11 cellular contexts compared by ENCODE assay signal in the genomic region with DNA sequence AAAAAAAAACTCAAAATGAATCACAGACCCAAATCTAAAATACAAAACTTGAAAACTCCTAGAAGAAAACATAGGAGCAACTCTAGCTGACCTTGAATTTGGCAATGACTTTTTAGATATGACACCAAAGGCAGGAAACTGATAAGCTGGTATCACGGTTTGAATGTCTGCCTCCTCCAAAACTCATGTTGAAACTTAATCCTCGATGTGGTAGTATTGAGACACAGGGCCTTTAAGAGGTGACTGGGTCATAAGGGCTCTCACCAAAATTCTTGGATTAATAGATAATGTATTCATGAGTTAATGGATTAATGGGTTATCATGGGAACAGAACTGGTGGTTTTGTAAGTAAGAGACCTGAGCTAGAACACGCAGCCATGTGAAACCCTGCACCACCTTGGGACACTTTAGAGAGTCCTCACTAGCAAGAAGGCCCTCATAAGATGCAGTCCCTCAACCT. TPM values are rescaled to one million over a fixed set of nuclear protein-coding genes. Genes with fewer than 3 reads are reported as not detected.
DNase-seq lines count a peak whose midpoint lies in the region; ATAC-seq, FAIRE-seq and TF ChIP-seq lines count a peak whose summit lies in the region.
"Had no signal": no experiment of that assay in that cellular context is flagged by ENCODE, and none has a peak within 500 bp of the region (broad histone marks: within the 10 kb centered on the region; RNA-seq: fewer than 3 reads in every experiment).

No MANE protein-coding gene starts in this region.

- ATAC-seq in right lobe of liver (peak; percentile 56 to 63 (median 62)), HepG2 (no peak), HG03097 (IDR thresholded peaks at IDR 0.05; ENCODE audit: low FRiP score, unreplicated experiment) (peak; percentile 78), gastroesophageal sphincter (no peak)
- peak; percentile 70 for ATAC-seq in activated CD8-positive, alpha-beta T cell treated with anti-CD3 and anti-CD28 coated beads for 36 hours

- H3K79me2 ChIP-seq in HepG2 (ENCODE audit: insufficient read depth, low read length): peaks cover 37% of the 10 kb centered on the region

- TF ChIP-seq CTCF in right lobe of liver (IDR thresholded peaks at IDR 0.05): no peak
- no peak for TF ChIP-seq CTCF in HepG2 (CRISPR knock-in tag; IDR thresholded peaks at IDR 0.05)
- TF ChIP-seq CTCF in activated CD8-positive, alpha-beta T cell treated with anti-CD3 and anti-CD28 coated beads for 36 hours (IDR thresholded peaks at IDR 0.05): no peak
- TF ChIP-seq CTCF in gastroesophageal sphincter (IDR thresholded peaks at IDR 0.05): no peak
- TF ChIP-seq CTCF in esophagus squamous epithelium (IDR thresholded peaks at IDR 0.05): no peak

- POLR2A ChIA-PET in HepG2 (lab: Yijun Ruan, JAX): no interaction called here
- POLR2A ChIA-PET in activated CD8-positive, alpha-beta T cell treated with anti-CD3 and anti-CD28 coated beads for 36 hours (lab: Charles Lee): no interaction called here

- H3K9ac ChIP-seq in HepG2 (ENCODE audit: insufficient read depth, low read depth, low read length): no peak overlapping the region
- H3K9ac ChIP-seq: parathyroid adenoma had no signal

- peaks cover 64% of the 10 kb centered on the region for H3K4me1 Mint-ChIP-seq in activated CD8-positive, alpha-beta T cell treated with anti-CD3 and anti-CD28 coated beads for 36 hours (ENCODE audit: low read depth)

- no peak for TF ChIP-seq RAD21 in HepG2 (CRISPR knock-in tag; IDR thresholded peaks at IDR 0.05)

- H3K4me3 Mint-ChIP-seq in activated CD8-positive, alpha-beta T cell treated with anti-CD3 and anti-CD28 coated beads for 36 hours: no peak overlapping the region
- H3K4me3 Mint-ChIP-seq: activated naive CD8-positive, alpha-beta T cell treated with anti-CD3 and anti-CD28 coated beads, Interleukin-2, amount 10 ng/mL, durations not matched to agents 7 days and 5 days had no signal

- H2AFZ ChIP-seq in HepG2 (ENCODE audit: low read length): no peak overlapping the region
- H2AFZ ChIP-seq: parathyroid adenoma had no signal

- 14% methylated on average over 3 of the region's 3 CpGs for WGBS in right lobe of liver (ENCODE audit: insufficient coverage, low coverage, low lambda C conversion rate, missing lambda C conversion rate)
- WGBS in HepG2 (ENCODE audit: low lambda C conversion rate): 90% methylated on average over 3 of the region's 3 CpGs
- 80 to 100% methylated on average over 3 of the region's 3 CpGs for WGBS in gastroesophageal sphincter (ENCODE audit: low coverage in 1 of 2), 2 donors
- WGBS in esophagus squamous epithelium, 2 donors: 53 to 61% methylated on average over 3 of the region's 3 CpGs

- H3K27ac ChIP-seq in right lobe of liver (peak overlapping the region in 2 of 3 donors; percentile 44 to 47), HepG2 (ENCODE audit: extremely low read length, insufficient read depth, low read length) (no peak overlapping the region), gastroesophageal sphincter (no peak overlapping the region), esophagus squamous epithelium (no peak overlapping the region)
- H3K27ac ChIP-seq: parathyroid adenoma, vagina had no signal

- CTCF ChIA-PET in HepG2 (lab: Yijun Ruan, JAX; ENCODE audit: low intra/inter-chr PET ratio, low total read pairs): no interaction called here
- CTCF ChIA-PET in activated CD8-positive, alpha-beta T cell treated with anti-CD3 and anti-CD28 coated beads for 36 hours (lab: Charles Lee): no interaction called here

- no peak for DNase-seq in right lobe of liver
- no peak for DNase-seq in HepG2 (ENCODE audit: low spot score)
- DNase-seq in activated CD8-positive, alpha-beta T cell treated with anti-CD3 and anti-CD28 coated beads for 36 hours: no peak
- DNase-seq in stimulated activated CD4-positive, alpha-beta T cell treated with anti-CD3 and anti-CD28 coated beads, Interleukin-15, amount 100 ng/mL, for 24 hours: no peak
- DNase-seq in NCI-H2029 treated with DMSO at 0.1 percent for 48 hours (lab: John Stamatoyannopoulos, UW): no peak
- no peak for DNase-seq in esophagus squamous epithelium (lab: John Stamatoyannopoulos, UW)
- DNase-seq: activated naive CD8-positive, alpha-beta T cell treated with anti-CD3 and anti-CD28 coated beads, Interleukin-2, amount 10 ng/mL, durations not matched to agents 7 days and 5 days had no signal

- no peaks in the 10 kb centered on the region; the same call in 1 of the 2 replicates for H4K20me1 ChIP-seq in HepG2 (ENCODE audit: insufficient read depth, low read length)

- peaks cover 6% of the 10 kb centered on the region for H3K9me3 Mint-ChIP-seq in activated CD8-positive, alpha-beta T cell treated with anti-CD3 and anti-CD28 coated beads for 36 hours

- H3K4me2 ChIP-seq in HepG2 (ENCODE audit: low read depth, low read length): no peak overlapping the region

- no peak overlapping the region for H3K27ac Mint-ChIP-seq in activated CD8-positive, alpha-beta T cell treated with anti-CD3 and anti-CD28 coated beads for 36 hours
- H3K27ac Mint-ChIP-seq: activated naive CD8-positive, alpha-beta T cell treated with anti-CD3 and anti-CD28 coated beads, Interleukin-2, amount 10 ng/mL, durations not matched to agents 7 days and 5 days had no signal

- intact Hi-C loops in right lobe of liver (cut with DNase I): no loop called here
- intact Hi-C loops in HepG2 (cut with micrococcal nuclease; ENCODE audit: unreplicated experiment): no loop called here
- intact Hi-C loops in activated CD8-positive, alpha-beta T cell treated with anti-CD3 and anti-CD28 coated beads for 36 hours (cut with micrococcal nuclease): no loop called here
- intact Hi-C loops in esophagus squamous epithelium (cut with DNase I): no loop called here

- H3K4me3 ChIP-seq in right lobe of liver: no peak overlapping the region
- no peak overlapping the region for H3K4me3 ChIP-seq in HepG2 (replicated peaks in 1 of 3; ENCODE audit: insufficient read depth in 1 of 3, low read depth in 2 of 3, low read length in 3 of 3)
- no peak overlapping the region for H3K4me3 ChIP-seq in gastroesophageal sphincter
- no peak overlapping the region for H3K4me3 ChIP-seq in esophagus squamous epithelium
- H3K4me3 ChIP-seq: vagina had no signal

- H3K27me3 Mint-ChIP-seq in activated CD8-positive, alpha-beta T cell treated with anti-CD3 and anti-CD28 coated beads for 36 hours: no peaks in the 10 kb centered on the region
- H3K27me3 Mint-ChIP-seq: activated naive CD8-positive, alpha-beta T cell treated with anti-CD3 and anti-CD28 coated beads, Interleukin-2, amount 10 ng/mL, durations not matched to agents 7 days and 5 days had no signal

- H3K36me3 ChIP-seq in right lobe of liver (no peaks in the 10 kb centered on the region), HepG2 (replicated peaks in 1 of 2; ENCODE audit: control insufficient read depth in 1 of 2, insufficient read depth in 2 of 2, low read length in 2 of 2) (no peaks in the 10 kb centered on the region), gastroesophageal sphincter (no peaks in the 10 kb centered on the region), esophagus squamous epithelium (no peaks in the 10 kb centered on the region)
- H3K36me3 ChIP-seq: vagina had no signal

- H3K9me3 ChIP-seq in right lobe of liver: no peaks in the 10 kb centered on the region
- no peaks in the 10 kb centered on the region for H3K9me3 ChIP-seq in HepG2 (ENCODE audit: low read length)
- no peaks in the 10 kb centered on the region for H3K9me3 ChIP-seq in gastroesophageal sphincter
- H3K9me3 ChIP-seq in esophagus squamous epithelium: no peaks in the 10 kb centered on the region
- H3K9me3 ChIP-seq: vagina had no signal

- no peak for TF ChIP-seq EP300 in HepG2 (IDR thresholded peaks at IDR 0.05; ENCODE audit: low read depth in 2 of 2, low read length in 2 of 2)
- TF ChIP-seq EP300 in HepG2 (CRISPR knock-in tag; IDR thresholded peaks at IDR 0.05; ENCODE audit: borderline replicate concordance): no peak
- no peak for TF ChIP-seq EP300 in gastroesophageal sphincter (IDR thresholded peaks at IDR 0.05)

- H3K27me3 ChIP-seq in right lobe of liver (no peaks in the 10 kb centered on the region), HepG2 (ENCODE audit: control insufficient read depth in 1 of 2, insufficient read depth in 2 of 2, low read length in 2 of 2) (no peaks in the 10 kb centered on the region), gastroesophageal sphincter (no peaks in the 10 kb centered on the region), esophagus squamous epithelium (no peaks in the 10 kb centered on the region)
- H3K27me3 ChIP-seq: vagina had no signal

- no TSS peak for BruUV-seq in HepG2 (replicated peaks; lab: Mats Ljungman, UMichigan)

- H3K36me3 Mint-ChIP-seq in activated CD8-positive, alpha-beta T cell treated with anti-CD3 and anti-CD28 coated beads for 36 hours (ENCODE audit: low read depth): peaks cover 17% of the 10 kb centered on the region

- no peak for FAIRE-seq in HepG2 (lab: Jason Lieb, UNC)

- no peak for TF ChIP-seq POLR2A in right lobe of liver (IDR thresholded peaks at IDR 0.05)
- TF ChIP-seq POLR2A in HepG2 (IDR thresholded peaks at IDR 0.05; ENCODE audit: insufficient read depth in 1 of 2, low read depth in 2 of 2, low read length in 2 of 2): no peak
- no peak for TF ChIP-seq POLR2A in gastroesophageal sphincter (IDR thresholded peaks at IDR 0.05)
- no peak for TF ChIP-seq POLR2A in esophagus squamous epithelium (IDR thresholded peaks at IDR 0.05)

- H3K4me1 ChIP-seq in right lobe of liver: peaks cover 0 to 27% (median 2%) of the 10 kb centered on the region in 4 donors
- H3K4me1 ChIP-seq in HepG2 (ENCODE audit: insufficient read depth, low read length): peaks cover 12% of the 10 kb centered on the region
- H3K4me1 ChIP-seq in gastroesophageal sphincter: peaks cover 0 to 15% (median 0%) of the 10 kb centered on the region in 3 donors
- H3K4me1 ChIP-seq in esophagus squamous epithelium: peaks cover 0 to 22% (median 0%) of the 10 kb centered on the region in 3 donors
- H3K4me1 ChIP-seq: parathyroid adenoma, vagina had no signal

- in situ Hi-C loops in HepG2 (cut with HindIII; ENCODE audit: extremely low pct_ligation_motif_present, low pct_unique_long_range_greater_than_20kb): no loop called here

RNA-seq across cellular contexts. Expression of a gene that starts 40.5 kb away (rescaled TPM):
- total RNA-seq in right lobe of liver: 10 to 100 TPM; 15.9 to 27.2 (median 23.3) TPM
- total RNA-seq in HepG2 (2016; rRNA removed; fragmentation: Illumina TruSeq; extraction: Trizol): 19.6 and 28.4 TPM in 2 replicates
- total RNA-seq in HepG2 (2016; cell fraction: cytosol; rRNA removed; fragmentation: Illumina TruSeq; extraction: Trizol; ENCODE audit: low read depth): 4.5 and 6.9 TPM in 2 replicates
- 20.0 and 28.7 TPM in 2 replicates for total RNA-seq in HepG2 (2016; cell fraction: insoluble cytoplasmic fraction; rRNA removed; fragmentation: Illumina TruSeq; extraction: Trizol)
- total RNA-seq in HepG2 (2016; cell fraction: membrane; rRNA removed; fragmentation: Illumina TruSeq; extraction: Trizol): 5.6 and 7.2 TPM in 2 replicates
- 57.5 and 66.0 TPM in 2 replicates for total RNA-seq in HepG2 (2016; cell fraction: nucleus; rRNA removed; fragmentation: Illumina TruSeq; extraction: Trizol)
- polyA plus RNA-seq in HepG2 (2011; rRNA removed): 7.8 and 9.7 TPM in 2 replicates
- 2.5 and 4.4 TPM in 2 replicates for polyA plus RNA-seq in HepG2 (2011; cell fraction: cytosol; rRNA removed)
- polyA plus RNA-seq in HepG2 (2011; cell fraction: nucleus; rRNA removed): 12.2 and 12.3 TPM in 2 replicates
- polyA plus RNA-seq in HepG2 (2012): 7.0 and 7.6 TPM in 2 replicates
- 0.57 and 0.58 TPM in 2 replicates for polyA plus RNA-seq in HepG2 (2016; cell fraction: cytosol; fragmentation: Illumina TruSeq; extraction: Trizol; ENCODE audit: low read depth)
- polyA plus RNA-seq in HepG2 (2016; cell fraction: insoluble cytoplasmic fraction; fragmentation: Illumina TruSeq; extraction: Trizol; ENCODE audit: low read depth): 9.9 and 12.5 TPM in 2 replicates
- 1.2 and 1.7 TPM in 2 replicates for polyA plus RNA-seq in HepG2 (2016; cell fraction: membrane; fragmentation: Illumina TruSeq; extraction: Trizol; ENCODE audit: low read depth)
- 21.6 and 24.9 TPM in 2 replicates for polyA plus RNA-seq in HepG2 (2016; cell fraction: nucleus; fragmentation: Illumina TruSeq; extraction: Trizol; ENCODE audit: insufficient read depth, low read depth)
- 27.4 and 29.3 TPM in 2 replicates for polyA minus RNA-seq in HepG2 (2011; rRNA and poly(A)+ RNA removed; ENCODE audit: low replicate concordance)
- polyA minus RNA-seq in HepG2 (2011; cell fraction: cytosol; rRNA and poly(A)+ RNA removed): 12.0 and 18.5 TPM in 2 replicates
- 177 and 185 TPM in 2 replicates for polyA minus RNA-seq in HepG2 (2011; cell fraction: nucleus; rRNA and poly(A)+ RNA removed)
- total RNA-seq in activated CD8-positive, alpha-beta T cell treated with anti-CD3 and anti-CD28 coated beads for 36 hours: 10 to 100 TPM; 66.6 to 73.2 TPM
- total RNA-seq in gastroesophageal sphincter: 10 to 100 TPM; 43.2 to 92.5 (median 62.1) TPM
- 10 to 100 TPM; 26.1 to 69.6 (median 38.1) TPM for total RNA-seq in esophagus squamous epithelium

Comparison
In these comparisons a context has a peak if more than half of its experiments do, and no peak if none do; other contexts are left out.
1. ATAC-seq: peak in right lobe of liver (4 of 4), HG03097 (single experiment) and activated CD8-positive, alpha-beta T cell treated with anti-CD3 and anti-CD28 coated beads for 36 hours (single experiment); none in HepG2 (single experiment) and gastroesophageal sphincter (single experiment).
2. H3K27ac ChIP-seq: peak in right lobe of liver (2 of 3); none in HepG2 (single experiment), gastroesophageal sphincter (0 of 4) and esophagus squamous epithelium (0 of 4).